In the genomic region with DNA sequence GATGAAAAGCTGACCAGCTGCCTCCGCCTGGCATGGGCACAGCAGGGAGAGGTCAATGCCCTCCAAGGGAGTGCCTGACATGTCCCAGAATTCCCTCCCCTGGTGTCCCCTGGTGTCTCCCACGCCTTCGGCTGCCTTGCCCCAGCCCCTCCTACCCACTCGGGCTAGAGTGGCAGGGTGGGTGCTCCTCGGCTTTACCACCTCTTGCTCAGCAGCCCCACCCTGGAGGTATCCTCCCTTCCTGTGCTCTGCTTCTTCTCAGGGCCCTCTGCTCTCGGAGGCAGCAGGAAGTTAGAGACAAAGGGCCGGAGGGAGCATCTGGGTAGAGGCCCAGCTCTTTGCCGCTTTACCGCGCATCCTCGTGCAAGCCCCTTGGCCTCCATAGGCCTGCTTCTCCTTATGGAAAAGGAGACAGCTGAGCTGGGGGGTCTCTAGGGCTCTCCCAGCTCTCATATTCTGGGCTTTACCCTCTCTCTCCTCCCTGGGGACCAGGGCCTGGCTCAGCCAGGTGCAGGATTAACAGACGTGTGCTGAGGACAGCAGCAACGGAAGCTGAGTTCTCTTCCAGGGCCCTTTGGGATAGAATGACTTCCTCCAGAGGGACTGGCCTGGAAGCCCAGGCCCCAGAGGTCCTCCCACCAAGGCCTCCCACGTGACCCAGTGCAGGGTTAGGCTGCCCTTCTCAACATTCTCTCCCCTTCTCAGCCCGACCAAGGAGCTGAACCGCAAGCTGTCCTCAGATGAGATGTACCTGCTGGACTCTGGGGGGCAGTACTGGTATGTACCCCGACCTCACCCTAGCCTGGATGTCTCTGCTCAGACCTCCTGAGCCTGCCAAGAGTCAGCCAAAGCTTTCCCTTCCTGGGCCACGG, we compare ENCODE assay signal across 12 cellular contexts. TPM values are rescaled to one million over a fixed set of nuclear protein-coding genes. Genes with fewer than 3 reads are reported as not detected.
A peak's percentile ranks its signal among the peaks of the same experiment; 100 is the strongest.
DNase-seq lines count a peak whose midpoint lies in the region; ATAC-seq and TF ChIP-seq lines count a peak whose summit lies in the region.
"Had no signal": no experiment of that assay in that cellular context is flagged by ENCODE, and none has a peak within 500 bp of the region (broad histone marks: within the 10 kb centered on the region; RNA-seq: fewer than 3 reads in every experiment).

No MANE protein-coding gene starts in this region.

- peaks cover 57% of the 10 kb centered on the region for H3K4me1 ChIP-seq in DOHH2 (ENCODE audit: control insufficient read depth, low read length)
- peaks cover 4% of the 10 kb centered on the region; the same call in 1 of the 2 replicates for H3K4me1 ChIP-seq in Panc1 (ENCODE audit: control insufficient read depth, insufficient read depth, low read length)
- H3K4me1 ChIP-seq in iPS-15b (ENCODE audit: control insufficient read depth, insufficient read depth, low read length) = no peaks in the 10 kb centered on the region

- DNase-seq in Panc1 (ENCODE audit: low read depth, low spot score) (no peak), NCI-H2196 treated with DMSO at 0.1 percent for 48 hours (lab: John Stamatoyannopoulos, UW; ENCODE audit: unreplicated experiment) (no peak), 8988T (no peak), progenitor cell of endocrine pancreas (ENCODE audit: low spot score, unreplicated experiment) (no peak)
- DNase-seq: SHP77 treated with DMSO at 0.1 percent for 48 hours had no signal

- H3K27ac ChIP-seq in DOHH2 (ENCODE audit: low read depth, low read length) (no peak overlapping the region), Panc1 (ENCODE audit: low read length) (no peak overlapping the region)

- in situ Hi-C loops in Panc1 (cut with HindIII; ENCODE audit: low pct_unique_long_range_greater_than_20kb, low sequenced_read_pairs) = no loop called here

- no peaks in the 10 kb centered on the region for H3K4me1 Mint-ChIP-seq in progenitor cell of endocrine pancreas (ENCODE audit: low read depth)

- peaks cover 10% of the 10 kb centered on the region for H3K9me3 Mint-ChIP-seq in progenitor cell of endocrine pancreas (ENCODE audit: low read depth)
- H3K9me3 Mint-ChIP-seq: type B pancreatic cell had no signal

- TF ChIP-seq CTCF in DOHH2 (IDR thresholded peaks at IDR 0.05; ENCODE audit: low read depth, low read length, poor library complexity, severe bottlenecking) (peak; percentile 54), Panc1 (IDR thresholded peaks at IDR 0.05) (peak; percentile 11; the same call in 1 of the 2 replicates), progenitor cell of endocrine pancreas (IDR thresholded peaks at IDR 0.05; ENCODE audit: unreplicated experiment) (no peak)

- H3K4me2 ChIP-seq in DOHH2 (ENCODE audit: low read length) = peak overlapping the region; percentile 22

- ATAC-seq in GM18868 (IDR thresholded peaks at IDR 0.05; ENCODE audit: unreplicated experiment) (peak; percentile 40), Panc1 (no peak), GM19467 (IDR thresholded peaks at IDR 0.05; ENCODE audit: unreplicated experiment) (no peak)

- H3K27me3 ChIP-seq in DOHH2 (ENCODE audit: control insufficient read depth, low read length) (no peaks in the 10 kb centered on the region), Panc1 (ENCODE audit: control insufficient read depth, insufficient read depth, low read length) (no peaks in the 10 kb centered on the region), iPS-15b (ENCODE audit: control insufficient read depth, insufficient read depth, low read length) (no peaks in the 10 kb centered on the region)

- POLR2A ChIA-PET in Panc1 (lab: Charles Lee) = no interaction called here

- peak overlapping the region; percentile 26 for H3K9ac ChIP-seq in iPS-15b (ENCODE audit: low read depth, low read length)

- H3K36me3 ChIP-seq in DOHH2 (ENCODE audit: control insufficient read depth, low read length) (no peaks in the 10 kb centered on the region), Panc1 (ENCODE audit: control insufficient read depth, insufficient read depth, low read length) (no peaks in the 10 kb centered on the region), iPS-15b (ENCODE audit: control insufficient read depth, insufficient read depth, low read length) (no peaks in the 10 kb centered on the region)

- CTCF ChIA-PET in Panc1 (lab: Charles Lee) = interaction anchor here (0.6 kb wide), 1 partner anchor 27 kb away, joined by 3 read pairs; no protein-coding TSS in a partner anchor

- H3K9me2 ChIP-seq in DOHH2 (replicated peaks; ENCODE audit: control insufficient read depth, low read length) = no peaks in the 10 kb centered on the region

- H3K4me3 ChIP-seq in DOHH2 (ENCODE audit: low read length) = no peak overlapping the region
- no peak overlapping the region for H3K4me3 ChIP-seq in Panc1 (ENCODE audit: low read depth in 2 of 2, low read length in 2 of 2)
- no peak overlapping the region for H3K4me3 ChIP-seq in iPS-15b (ENCODE audit: low read depth, low read length)

- no peaks in the 10 kb centered on the region for H3F3A ChIP-seq in DOHH2 (ENCODE audit: control insufficient read depth, insufficient read depth)

- no TSS peak for BruUV-seq in Panc1 (replicated peaks; lab: Mats Ljungman, UMichigan)

- intact Hi-C loops in Panc1 (cut with micrococcal nuclease; ENCODE audit: unreplicated experiment) = no loop called here

- no peaks in the 10 kb centered on the region for H3K79me2 ChIP-seq in DOHH2 (ENCODE audit: control insufficient read depth, low read length)

- peaks cover 10% of the 10 kb centered on the region for H3K27me3 Mint-ChIP-seq in progenitor cell of endocrine pancreas
- H3K27me3 Mint-ChIP-seq: type B pancreatic cell had no signal

- H3K36me3 Mint-ChIP-seq in progenitor cell of endocrine pancreas (ENCODE audit: insufficient read depth) = no peaks in the 10 kb centered on the region
- H3K36me3 Mint-ChIP-seq: type B pancreatic cell had no signal

- no peak overlapping the region for H3K4me3 Mint-ChIP-seq in progenitor cell of endocrine pancreas (ENCODE audit: low read depth)
- H3K4me3 Mint-ChIP-seq: type B pancreatic cell had no signal

- H4K20me1 ChIP-seq in DOHH2 (ENCODE audit: control insufficient read depth, insufficient read depth, low read depth, low read length) = no peaks in the 10 kb centered on the region

- H3K9me3 ChIP-seq in DOHH2 (ENCODE audit: control insufficient read depth, insufficient read depth, low read length) = no peaks in the 10 kb centered on the region
- H3K9me3 ChIP-seq in Panc1 (ENCODE audit: control insufficient read depth, insufficient read depth, low read depth, low read length) = no peaks in the 10 kb centered on the region
- no peaks in the 10 kb centered on the region for H3K9me3 ChIP-seq in iPS-15b (ENCODE audit: control insufficient read depth, insufficient read depth, low read length)

- no peak overlapping the region for H3K27ac Mint-ChIP-seq in progenitor cell of endocrine pancreas
- H3K27ac Mint-ChIP-seq: type B pancreatic cell had no signal

RNA-seq across cellular contexts. Expression of a gene that starts 17.2 kb away (rescaled TPM):
- not detected for total RNA-seq in Panc1 (2021; ENCODE audit: unreplicated experiment)
- polyA plus RNA-seq in Panc1 (2012; ENCODE audit: insufficient read length) = not detected
- 0.11 TPM in 1 of 2 replicates, not detected in the other for total RNA-seq in progenitor cell of endocrine pancreas
- total RNA-seq: G401, LHCN-M2 had no signal

RNA-seq across cellular contexts. Expression of a gene that starts 23.7 kb away (rescaled TPM):
- 0.33 TPM for total RNA-seq in Panc1 (2021; ENCODE audit: unreplicated experiment)
- not detected for polyA plus RNA-seq in Panc1 (2012; ENCODE audit: insufficient read length)
- total RNA-seq in progenitor cell of endocrine pancreas = not detected in 2 replicates
- total RNA-seq: G401, LHCN-M2 had no signal
